In the genomic region with DNA sequence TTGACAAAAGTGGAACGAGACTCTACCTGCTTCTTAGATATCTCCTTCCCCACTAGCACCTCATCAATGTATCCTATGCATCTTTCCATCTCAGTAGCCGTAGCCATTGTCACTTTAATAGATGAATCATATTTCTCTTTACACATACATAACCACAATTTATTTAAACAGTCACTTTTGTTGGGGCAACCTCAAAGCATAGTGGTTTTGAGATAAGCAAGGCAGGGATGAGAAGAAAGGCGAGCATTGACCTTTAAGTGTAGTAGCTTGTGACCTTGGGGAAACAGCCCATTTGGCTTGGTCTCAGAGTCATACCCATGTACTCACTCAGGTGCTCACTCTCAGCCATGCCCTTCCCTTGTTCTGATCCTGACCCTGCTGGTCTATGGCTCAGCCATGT, we compare ENCODE assay signal across 6 cellular contexts.
"Had no signal": no experiment of that assay in that cellular context is flagged by ENCODE, and none has a peak within 500 bp of the region (broad histone marks: within the 10 kb centered on the region; RNA-seq: fewer than 3 reads in every experiment).

No MANE protein-coding gene starts in this region.

- ATAC-seq: K562 had no signal

- H3K4me3 ChIP-seq: K562 had no signal

- H3K27ac ChIP-seq: HL-60 had no signal

- FAIRE-seq: HTR-8/SVneo, K562 had no signal

- DNase-seq: IMR-90, KBM-7, KG1 had no signal
